ENCODE assay signal across 19 cellular contexts in genomic region chr20:59443558-59443957, GRCh38.
"Had no signal": no experiment of that assay in that cellular context is flagged by ENCODE, and none has a peak within 500 bp of the region (broad histone marks: within the 10 kb centered on the region; RNA-seq: fewer than 3 reads in every experiment).

No MANE protein-coding gene starts in this region.

- DNase-seq: dermis blood vessel endothelial cell; dorsolateral prefrontal cortex; effector CD4-positive, alpha-beta T cell; effector memory CD4-positive, alpha-beta T cell; foreskin keratinocyte; glutamatergic neuron; head of caudate nucleus; heart right ventricle; hippocampal formation; left cardiac atrium; left lung; left ventricle myocardium superior; lower lobe of right lung; mesenchymal stem cell; mucosa of descending colon; naive B cell; naive thymus-derived CD8-positive, alpha-beta T cell had no signal

- H3K4me1 ChIP-seq: esophagus muscularis mucosa, foreskin keratinocyte, heart right ventricle, left lung, lower lobe of right lung had no signal

- H3K36me3 ChIP-seq: esophagus muscularis mucosa, heart right ventricle, left lung, lower lobe of right lung had no signal

- H3K9me3 ChIP-seq: esophagus muscularis mucosa, heart right ventricle, left lung, lower lobe of right lung, mucosa of descending colon had no signal

- H3K27ac ChIP-seq: coronary artery, dorsolateral prefrontal cortex, esophagus muscularis mucosa, foreskin keratinocyte, heart right ventricle, left lung, lower lobe of right lung had no signal

- H3K4me3 ChIP-seq: coronary artery, dorsolateral prefrontal cortex, esophagus muscularis mucosa, heart right ventricle, left lung, lower lobe of right lung, mucosa of descending colon had no signal

- ATAC-seq: foreskin keratinocyte; heart right ventricle; left cardiac atrium; left lung; left ventricle myocardium superior; lower lobe of right lung; mucosa of descending colon; naive thymus-derived CD8-positive, alpha-beta T cell had no signal
